Comparison of ENCODE assay signal across 12 cellular contexts in genomic region chr9:36150529-36151305, GRCh38. TPM values are rescaled to one million over a fixed set of nuclear protein-coding genes. Genes with fewer than 3 reads are reported as not detected.
DNase-seq lines count a peak whose midpoint lies in the region; ATAC-seq, FAIRE-seq and TF ChIP-seq lines count a peak whose summit lies in the region.
"Had no signal": no experiment of that assay in that cellular context is flagged by ENCODE, and none has a peak within 500 bp of the region (broad histone marks: within the 10 kb centered on the region; RNA-seq: fewer than 3 reads in every experiment).

No MANE protein-coding gene starts in this region.

- H3K27ac ChIP-seq in Peyer's patch (peak overlapping the region; percentile 63 to 88 (median 80)), esophagus (ENCODE audit: low read depth in 2 of 2, low read length in 1 of 2) (peak overlapping the region; percentile 62 to 72), skeletal muscle tissue (ENCODE audit: low read depth, low read length) (peak overlapping the region; percentile 41)

- no peak for TF ChIP-seq POLR2A in GM12891 (IDR thresholded peaks at IDR 0.05; ENCODE audit: low read depth, low read length)
- TF ChIP-seq POLR2A in Peyer's patch (IDR thresholded peaks at IDR 0.05), result no peak

- no peaks in the 10 kb centered on the region for H3K27me3 ChIP-seq in Peyer's patch
- no peaks in the 10 kb centered on the region for H3K27me3 ChIP-seq in esophagus (ENCODE audit: control insufficient read depth in 1 of 2, insufficient read depth in 2 of 2, low read length in 2 of 2)
- no peaks in the 10 kb centered on the region for H3K27me3 ChIP-seq in skeletal muscle tissue (ENCODE audit: control insufficient read depth in 3 of 3, insufficient read depth in 3 of 3, low read length in 3 of 3)

- TF ChIP-seq CTCF in Peyer's patch (IDR thresholded peaks at IDR 0.05), result no peak
- no peak for TF ChIP-seq CTCF in GM13977 (IDR thresholded peaks at IDR 0.05; ENCODE audit: extremely low read depth, insufficient read depth, missing control alignments)

- H3K36me3 ChIP-seq in Peyer's patch, result peaks cover 0 to 2% (median 0%) of the 10 kb centered on the region in 3 donors
- no peaks in the 10 kb centered on the region for H3K36me3 ChIP-seq in esophagus (ENCODE audit: control insufficient read depth in 2 of 2, insufficient read depth in 2 of 2, low read length in 1 of 2)
- H3K36me3 ChIP-seq in skeletal muscle tissue (ENCODE audit: control insufficient read depth in 3 of 3, insufficient read depth in 3 of 3, low read length in 3 of 3), result peaks cover 0 to 2% (median 0%) of the 10 kb centered on the region in 3 donors

- H3K4me1 ChIP-seq in Peyer's patch, result peaks cover 0 to 60% (median 36%) of the 10 kb centered on the region in 4 donors
- H3K4me1 ChIP-seq in esophagus (ENCODE audit: control insufficient read depth in 2 of 2, insufficient read depth in 2 of 2, low read length in 1 of 2), result peaks cover 6 to 9% of the 10 kb centered on the region in 2 donors
- peaks cover 26 to 31% (median 28%) of the 10 kb centered on the region in 3 donors for H3K4me1 ChIP-seq in skeletal muscle tissue (ENCODE audit: control insufficient read depth in 3 of 3, insufficient read depth in 3 of 3, low read length in 3 of 3)

- in situ Hi-C loops in ACHN (cut with HindIII; ENCODE audit: low pct_ligation_motif_present, low pct_unique_long_range_greater_than_20kb, low sequenced_read_pairs) (no loop called here), GM13977 (cut with MboI; ENCODE audit: low pct_unique_long_range_greater_than_20kb, low sequenced_read_pairs, unreplicated experiment) (no loop called here)

- WGBS in esophagus, 2 donors, result 71% methylated on average over 4 of the region's 4 CpGs

- H3K9ac ChIP-seq in skeletal muscle tissue (ENCODE audit: low read depth in 1 of 3, low read length in 3 of 3), result no peak overlapping the region

- ATAC-seq in GM18868 (IDR thresholded peaks at IDR 0.05; ENCODE audit: unreplicated experiment) (no peak), GM19324 (IDR thresholded peaks at IDR 0.05; ENCODE audit: low FRiP score, unreplicated experiment) (no peak)
- ATAC-seq: GM23338 had no signal

- no peak overlapping the region for H3K4me3 ChIP-seq in Peyer's patch
- H3K4me3 ChIP-seq in esophagus (ENCODE audit: low read depth in 1 of 2, low read length in 2 of 2), result no peak overlapping the region
- H3K4me3 ChIP-seq in skeletal muscle tissue (ENCODE audit: low read length in 3 of 3), result no peak overlapping the region
- H3K4me3 ChIP-seq: GM23338 had no signal

- DNase-seq in GM12891 (ENCODE audit: insufficient read length, low spot score), result no peak
- DNase-seq in Peyer's patch, result no peak
- no peak for DNase-seq in ACHN
- DNase-seq in GM13977 (ENCODE audit: low spot score), result no peak
- DNase-seq: occipital lobe had no signal

- H3K9me3 ChIP-seq in Peyer's patch (no peaks in the 10 kb centered on the region), esophagus (ENCODE audit: control insufficient read depth in 2 of 2, insufficient read depth in 1 of 2, low read depth in 1 of 2, low read length in 1 of 2) (peaks cover 0 to 1% of the 10 kb centered on the region in 2 donors), skeletal muscle tissue (ENCODE audit: control insufficient read depth in 3 of 3, low read length in 3 of 3) (peaks cover 0 to 3% (median 0%) of the 10 kb centered on the region in 3 donors)

- peak; percentile 26 for FAIRE-seq in GM12891 (lab: Jason Lieb, UNC)
- FAIRE-seq: HTR-8/SVneo had no signal

TF ChIP-seq in GM12891, 5 proteins besides CTCF, POLR2A, EP300 and RAD21:
- TF ChIP-seq SPI1 (IDR thresholded peaks at IDR 0.05; ENCODE audit: low read depth, low read length) (no peak), POLR2AphosphoS5 (IDR thresholded peaks at IDR 0.05; ENCODE audit: low read depth, low read length) (no peak), POU2F2 (IDR thresholded peaks at IDR 0.05; ENCODE audit: low read depth, low read length) (no peak), PAX5 (IDR thresholded peaks at IDR 0.05; ENCODE audit: insufficient read depth, low read length, severe bottlenecking) (no peak), TAF1 (IDR thresholded peaks at IDR 0.05; ENCODE audit: low read depth, low read length) (no peak)

RNA-seq across cellular contexts. Expression of gene GLIPR2, which starts 14.2 kb away (rescaled TPM):
- polyA plus RNA-seq in GM12891 (2012; ENCODE audit: low read depth, missing spikeins), result 2.3 TPM
- total RNA-seq in Peyer's patch (10 to 100 TPM in 2 of 4 donors, 1 to 10 TPM in 2; 8.6 to 31.4 (median 11.6) TPM), skeletal muscle tissue (69.4 TPM)
- 1 to 10 TPM; 3.7 to 8.0 TPM for polyA plus RNA-seq in esophagus

RNA-seq across cellular contexts. Expression of gene CCIN, which starts 18.5 kb away (rescaled TPM):
- polyA plus RNA-seq in GM12891 (2012; ENCODE audit: low read depth, missing spikeins), result not detected
- total RNA-seq in Peyer's patch (not detected), skeletal muscle tissue (1.0 TPM)
- not detected for polyA plus RNA-seq in esophagus
- total RNA-seq: esophagus mucosa, occipital lobe had no signal
- polyA plus RNA-seq: GM23338 had no signal

RNA-seq across cellular contexts. Expression of gene CLTA, which starts 40.0 kb away (rescaled TPM):
- polyA plus RNA-seq in GM12891 (2012; ENCODE audit: low read depth, missing spikeins), result 161 TPM
- total RNA-seq in Peyer's patch, result 100 to 1,000 TPM; 131 to 150 (median 133) TPM
- 100 to 1,000 TPM in 1 of 2 donors, 10 to 100 TPM in 1; 93.2 to 202 TPM for polyA plus RNA-seq in esophagus
- 114 TPM for total RNA-seq in skeletal muscle tissue
